ENCODE assay signal across 31 cellular contexts in the genomic region with DNA sequence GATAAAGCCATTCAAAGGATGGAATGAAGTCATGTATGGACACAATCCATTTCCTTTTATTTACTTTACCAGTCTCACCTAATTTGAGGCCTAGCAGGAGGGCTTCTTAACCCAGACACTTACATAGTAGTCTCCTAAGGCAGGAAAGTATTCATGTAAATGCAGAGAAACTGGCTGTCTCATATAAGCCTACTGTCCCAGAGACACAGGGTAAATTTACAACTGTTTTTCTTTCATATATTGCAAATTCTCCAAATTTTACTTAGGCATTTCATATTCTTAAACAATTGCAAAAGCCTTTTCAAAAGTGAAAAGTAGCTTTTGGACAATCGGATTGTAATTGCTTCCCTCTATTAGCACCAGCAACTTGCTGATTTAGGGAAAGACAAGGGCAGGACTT. TPM values are rescaled to one million over a fixed set of nuclear protein-coding genes. Genes with fewer than 3 reads are reported as not detected.
"Had no signal": no experiment of that assay in that cellular context is flagged by ENCODE, and none has a peak within 500 bp of the region (broad histone marks: within the 10 kb centered on the region; RNA-seq: fewer than 3 reads in every experiment).

No MANE protein-coding gene starts in this region.

- H3K36me3 Mint-ChIP-seq: activated naive CD4-positive, alpha-beta T cell treated with anti-CD3 and anti-CD28 coated beads, Interleukin-2, amount 10 ng/mL, durations not matched to agents 7 days and 5 days; activated naive CD8-positive, alpha-beta T cell; brain had no signal

- H3K27ac Mint-ChIP-seq: activated CD4-positive, alpha-beta T cell treated with anti-CD3 and anti-CD28 coated beads for 36 hours; activated CD4-positive, alpha-beta T cell treated with anti-CD3 and anti-CD28 coated beads, Interleukin-2, amount 10 ng/mL, durations not matched to agents 7 days and 5 days; activated CD8-positive, alpha-beta T cell treated with anti-CD3 and anti-CD28 coated beads, Interleukin-2, amount 10 ng/mL, durations not matched to agents 7 days and 5 days; activated naive CD4-positive, alpha-beta T cell treated with anti-CD3 and anti-CD28 coated beads, Interleukin-2, amount 10 ng/mL, durations not matched to agents 7 days and 5 days; activated naive CD8-positive, alpha-beta T cell; activated naive CD8-positive, alpha-beta T cell treated with anti-CD3 and anti-CD28 coated beads, Interleukin-2, amount 50 U/mL, for 24 hours had no signal

- DNase-seq: activated CD4-positive, alpha-beta T cell treated with anti-CD3 and anti-CD28 coated beads for 36 hours; activated CD4-positive, alpha-beta T cell treated with anti-CD3 and anti-CD28 coated beads, Interleukin-2, amount 10 ng/mL, durations not matched to agents 7 days and 5 days; activated CD4-positive, alpha-beta T cell treated with anti-CD3 and anti-CD28 coated beads, Interleukin-2, amount 50 U/mL, for 48 hours; activated CD8-positive, alpha-beta T cell treated with anti-CD3 and anti-CD28 coated beads, Interleukin-2, amount 10 ng/mL, durations not matched to agents 7 days and 5 days; activated effector memory CD4-positive, alpha-beta T cell treated with Interleukin-2 at 50 U/mL for 16 hours; activated naive CD4-positive, alpha-beta T cell treated with anti-CD3 and anti-CD28 coated beads, Interleukin-2, amount 10 ng/mL, durations not matched to agents 7 days and 5 days; activated naive CD8-positive, alpha-beta T cell treated with anti-CD3 and anti-CD28 coated beads, Interleukin-2, amount 50 U/mL, for 24 hours; activated T-cell treated with anti-CD3 and anti-CD28 coated beads for 4 hours; activated T-cell treated with anti-CD3 and anti-CD28 coated beads, Interleukin-2, amount 50 U/mL, for 48 hours; anterior cingulate cortex; caudate nucleus; colonic mucosa; MM.1S; MV-4-11; NCI-H1092; NCI-H1436 treated with DMSO at 0.1 percent for 48 hours; NCI-H187 treated with DMSO at 0.1 percent for 48 hours; NCI-H2081 treated with DMSO at 0.1 percent for 48 hours; NCI-H226; NCI-H510A; NCI-H526; PC-9; Right ventricle myocardium superior; T1000 had no signal

- H3K27me3 Mint-ChIP-seq: activated CD4-positive, alpha-beta T cell treated with anti-CD3 and anti-CD28 coated beads for 36 hours; activated CD4-positive, alpha-beta T cell treated with anti-CD3 and anti-CD28 coated beads, Interleukin-2, amount 10 ng/mL, durations not matched to agents 7 days and 5 days; activated naive CD4-positive, alpha-beta T cell treated with anti-CD3 and anti-CD28 coated beads, Interleukin-2, amount 10 ng/mL, durations not matched to agents 7 days and 5 days; activated naive CD8-positive, alpha-beta T cell; brain had no signal

- H3K4me1 Mint-ChIP-seq: activated CD4-positive, alpha-beta T cell treated with anti-CD3 and anti-CD28 coated beads for 36 hours; activated CD4-positive, alpha-beta T cell treated with anti-CD3 and anti-CD28 coated beads, Interleukin-2, amount 10 ng/mL, durations not matched to agents 7 days and 5 days; activated naive CD4-positive, alpha-beta T cell treated with anti-CD3 and anti-CD28 coated beads, Interleukin-2, amount 10 ng/mL, durations not matched to agents 7 days and 5 days; activated naive CD8-positive, alpha-beta T cell treated with anti-CD3 and anti-CD28 coated beads, Interleukin-2, amount 50 U/mL, for 24 hours had no signal

- ATAC-seq: activated CD4-positive, alpha-beta T cell treated with anti-CD3 and anti-CD28 coated beads for 36 hours; activated CD4-positive, CD25-positive, alpha-beta regulatory T cell treated with anti-CD3 and anti-CD28 coated beads, Interleukin-2, amount 50 U/mL, for 24 hours; activated CD8-positive, alpha-beta T cell treated with anti-CD3 and anti-CD28 coated beads, Interleukin-2, amount 10 ng/mL, durations not matched to agents 7 days and 5 days; activated naive CD8-positive, alpha-beta T cell treated with anti-CD3 and anti-CD28 coated beads, Interleukin-2, amount 50 U/mL, for 24 hours had no signal

- H3K9me3 Mint-ChIP-seq: activated CD4-positive, alpha-beta T cell treated with anti-CD3 and anti-CD28 coated beads, Interleukin-2, amount 10 ng/mL, durations not matched to agents 7 days and 5 days; activated naive CD4-positive, alpha-beta T cell treated with anti-CD3 and anti-CD28 coated beads, Interleukin-2, amount 10 ng/mL, durations not matched to agents 7 days and 5 days; activated naive CD8-positive, alpha-beta T cell treated with anti-CD3 and anti-CD28 coated beads, Interleukin-2, amount 50 U/mL, for 24 hours; brain had no signal

- H3K4me3 Mint-ChIP-seq: activated CD4-positive, alpha-beta T cell treated with anti-CD3 and anti-CD28 coated beads for 36 hours; activated CD4-positive, alpha-beta T cell treated with anti-CD3 and anti-CD28 coated beads, Interleukin-2, amount 10 ng/mL, durations not matched to agents 7 days and 5 days; activated CD8-positive, alpha-beta T cell treated with anti-CD3 and anti-CD28 coated beads, Interleukin-2, amount 10 ng/mL, durations not matched to agents 7 days and 5 days; activated naive CD4-positive, alpha-beta T cell treated with anti-CD3 and anti-CD28 coated beads, Interleukin-2, amount 10 ng/mL, durations not matched to agents 7 days and 5 days; activated naive CD8-positive, alpha-beta T cell; activated naive CD8-positive, alpha-beta T cell treated with anti-CD3 and anti-CD28 coated beads, Interleukin-2, amount 50 U/mL, for 24 hours; brain had no signal

RNA-seq across cellular contexts. Expression of a gene that starts 29.9 kb away (rescaled TPM):
- total RNA-seq: activated CD4-positive, alpha-beta T cell treated with anti-CD3 and anti-CD28 coated beads for 36 hours; activated CD4-positive, alpha-beta T cell treated with anti-CD3 and anti-CD28 coated beads, Interleukin-2, amount 10 ng/mL, durations not matched to agents 7 days and 5 days; activated CD8-positive, alpha-beta T cell treated with anti-CD3 and anti-CD28 coated beads, Interleukin-2, amount 10 ng/mL, durations not matched to agents 7 days and 5 days; colonic mucosa; LHCN-M2; OCI-LY7; PC-9; Right ventricle myocardium superior; T-helper 1 cell treated with Interleukin-12 subunit alpha and Interleukin-12 subunit beta and Interleukin-4 antibody, amounts not matched to agents 30 ng/mL and 1 ng/mL, for 36 hours; T-helper 2 cell treated with Interferon-gamma antibody and Interleukin-4, amounts not matched to agents 100 ng/mL and 5 ng/mL, for 36 hours had no signal
